ENCODE assay signal across 1 cellular context in the genomic region with DNA sequence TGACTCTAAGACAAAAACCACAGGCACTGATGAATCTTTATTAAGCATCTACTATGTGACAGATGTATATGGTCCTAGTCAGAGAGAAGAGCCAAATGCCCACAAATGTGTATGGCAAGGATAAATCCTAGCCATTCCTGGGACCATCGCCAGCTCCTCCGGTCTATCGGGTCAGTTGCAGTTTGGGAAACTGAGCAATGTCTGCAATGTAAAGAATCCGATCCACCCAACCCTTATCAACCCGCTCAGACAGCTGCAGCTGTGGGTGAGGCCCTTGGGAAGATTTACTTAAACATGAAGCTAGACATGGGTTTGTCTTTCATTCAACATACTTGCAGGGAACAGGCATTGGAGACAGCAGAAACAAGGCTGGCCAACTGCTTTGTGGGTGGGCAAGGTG.
TF ChIP-seq lines count a peak whose summit lies in the region.

No MANE protein-coding gene starts in this region.

TF ChIP-seq in IMR-90, 13 proteins besides CTCF, POLR2A, EP300 and RAD21 (continued from another document):
- TF ChIP-seq, protein P1, sequence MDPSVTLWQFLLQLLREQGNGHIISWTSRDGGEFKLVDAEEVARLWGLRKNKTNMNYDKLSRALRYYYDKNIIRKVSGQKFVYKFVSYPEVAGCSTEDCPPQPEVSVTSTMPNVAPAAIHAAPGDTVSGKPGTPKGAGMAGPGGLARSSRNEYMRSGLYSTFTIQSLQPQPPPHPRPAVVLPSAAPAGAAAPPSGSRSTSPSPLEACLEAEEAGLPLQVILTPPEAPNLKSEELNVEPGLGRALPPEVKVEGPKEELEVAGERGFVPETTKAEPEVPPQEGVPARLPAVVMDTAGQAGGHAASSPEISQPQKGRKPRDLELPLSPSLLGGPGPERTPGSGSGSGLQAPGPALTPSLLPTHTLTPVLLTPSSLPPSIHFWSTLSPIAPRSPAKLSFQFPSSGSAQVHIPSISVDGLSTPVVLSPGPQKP (IDR thresholded peaks at IDR 0.05; ENCODE audit: borderline replicate concordance, low read depth, low read length), result no peak
- TF ChIP-seq NFE2L2 (IDR thresholded peaks at IDR 0.05; ENCODE audit: low read depth, low read length), result no peak
- no peak for TF ChIP-seq SMC3 (IDR thresholded peaks at IDR 0.05; ENCODE audit: low read depth, low read length)
- TF ChIP-seq MAZ (IDR thresholded peaks at IDR 0.05; ENCODE audit: borderline replicate concordance, low read depth, low read length), result no peak
- TF ChIP-seq BHLHE40 (IDR thresholded peaks at IDR 0.05; ENCODE audit: low read depth, low read length), result no peak
- no peak for TF ChIP-seq MAFK (IDR thresholded peaks at IDR 0.05; ENCODE audit: low read depth, low read length)
- no peak for TF ChIP-seq CHD1 (IDR thresholded peaks at IDR 0.05; ENCODE audit: low read depth, low read length)
- TF ChIP-seq RFX5 (IDR thresholded peaks at IDR 0.05; ENCODE audit: low read depth, low read length), result no peak
- no peak for TF ChIP-seq MXI1 (IDR thresholded peaks at IDR 0.05; ENCODE audit: borderline replicate concordance, low read depth, low read length)
